Comparison of ENCODE assay signal across 1 cellular context in the genomic region with DNA sequence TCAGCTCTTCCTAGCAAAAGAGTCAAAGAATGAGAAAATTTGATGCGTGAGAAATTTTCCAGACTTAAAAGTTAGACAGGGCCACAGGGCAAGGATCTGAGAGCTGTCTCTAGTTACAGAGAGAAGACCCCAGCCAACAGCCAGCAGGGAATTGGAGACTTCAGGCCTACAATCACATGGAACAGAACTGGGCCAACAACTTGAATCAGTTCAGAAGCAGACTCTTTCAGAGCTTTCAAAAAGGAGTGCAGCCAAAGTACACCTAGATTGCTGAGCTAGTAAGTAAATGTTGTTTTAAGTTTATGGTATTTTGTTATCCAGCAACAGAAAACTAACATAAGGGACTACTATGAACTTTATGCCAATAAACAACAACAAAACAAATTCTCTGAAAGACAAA.
TF ChIP-seq lines count a peak whose summit lies in the region.

No MANE protein-coding gene starts in this region.

TF ChIP-seq in GM23338, 12 proteins besides CTCF, POLR2A, EP300 and RAD21:
- TF ChIP-seq JUNB (IDR thresholded peaks at IDR 0.05; ENCODE audit: unreplicated experiment), result no peak
- no peak for TF ChIP-seq CREB1 (CRISPR knock-in tag; IDR thresholded peaks at IDR 0.05; ENCODE audit: low read depth)
- no peak for TF ChIP-seq NANOG (IDR thresholded peaks at IDR 0.05; ENCODE audit: borderline replicate concordance)
- no peak for TF ChIP-seq ZNF331 (CRISPR knock-in tag; IDR thresholded peaks at IDR 0.05; ENCODE audit: low read depth)
- TF ChIP-seq EZH2phosphoT487 (IDR thresholded peaks at IDR 0.05; ENCODE audit: unreplicated experiment), result no peak
- TF ChIP-seq, protein P1, sequence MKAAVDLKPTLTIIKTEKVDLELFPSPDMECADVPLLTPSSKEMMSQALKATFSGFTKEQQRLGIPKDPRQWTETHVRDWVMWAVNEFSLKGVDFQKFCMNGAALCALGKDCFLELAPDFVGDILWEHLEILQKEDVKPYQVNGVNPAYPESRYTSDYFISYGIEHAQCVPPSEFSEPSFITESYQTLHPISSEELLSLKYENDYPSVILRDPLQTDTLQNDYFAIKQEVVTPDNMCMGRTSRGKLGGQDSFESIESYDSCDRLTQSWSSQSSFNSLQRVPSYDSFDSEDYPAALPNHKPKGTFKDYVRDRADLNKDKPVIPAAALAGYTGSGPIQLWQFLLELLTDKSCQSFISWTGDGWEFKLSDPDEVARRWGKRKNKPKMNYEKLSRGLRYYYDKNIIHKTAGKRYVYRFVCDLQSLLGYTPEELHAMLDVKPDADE (IDR thresholded peaks at IDR 0.05), result no peak
- no peak for TF ChIP-seq POLR2AphosphoS5 (IDR thresholded peaks at IDR 0.05; ENCODE audit: low read depth)
- no peak for TF ChIP-seq EZH2 (IDR thresholded peaks at IDR 0.05; ENCODE audit: low read depth, unreplicated experiment)
- TF ChIP-seq STAT1 (IDR thresholded peaks at IDR 0.05; ENCODE audit: unreplicated experiment), result no peak
- TF ChIP-seq, protein P2, sequence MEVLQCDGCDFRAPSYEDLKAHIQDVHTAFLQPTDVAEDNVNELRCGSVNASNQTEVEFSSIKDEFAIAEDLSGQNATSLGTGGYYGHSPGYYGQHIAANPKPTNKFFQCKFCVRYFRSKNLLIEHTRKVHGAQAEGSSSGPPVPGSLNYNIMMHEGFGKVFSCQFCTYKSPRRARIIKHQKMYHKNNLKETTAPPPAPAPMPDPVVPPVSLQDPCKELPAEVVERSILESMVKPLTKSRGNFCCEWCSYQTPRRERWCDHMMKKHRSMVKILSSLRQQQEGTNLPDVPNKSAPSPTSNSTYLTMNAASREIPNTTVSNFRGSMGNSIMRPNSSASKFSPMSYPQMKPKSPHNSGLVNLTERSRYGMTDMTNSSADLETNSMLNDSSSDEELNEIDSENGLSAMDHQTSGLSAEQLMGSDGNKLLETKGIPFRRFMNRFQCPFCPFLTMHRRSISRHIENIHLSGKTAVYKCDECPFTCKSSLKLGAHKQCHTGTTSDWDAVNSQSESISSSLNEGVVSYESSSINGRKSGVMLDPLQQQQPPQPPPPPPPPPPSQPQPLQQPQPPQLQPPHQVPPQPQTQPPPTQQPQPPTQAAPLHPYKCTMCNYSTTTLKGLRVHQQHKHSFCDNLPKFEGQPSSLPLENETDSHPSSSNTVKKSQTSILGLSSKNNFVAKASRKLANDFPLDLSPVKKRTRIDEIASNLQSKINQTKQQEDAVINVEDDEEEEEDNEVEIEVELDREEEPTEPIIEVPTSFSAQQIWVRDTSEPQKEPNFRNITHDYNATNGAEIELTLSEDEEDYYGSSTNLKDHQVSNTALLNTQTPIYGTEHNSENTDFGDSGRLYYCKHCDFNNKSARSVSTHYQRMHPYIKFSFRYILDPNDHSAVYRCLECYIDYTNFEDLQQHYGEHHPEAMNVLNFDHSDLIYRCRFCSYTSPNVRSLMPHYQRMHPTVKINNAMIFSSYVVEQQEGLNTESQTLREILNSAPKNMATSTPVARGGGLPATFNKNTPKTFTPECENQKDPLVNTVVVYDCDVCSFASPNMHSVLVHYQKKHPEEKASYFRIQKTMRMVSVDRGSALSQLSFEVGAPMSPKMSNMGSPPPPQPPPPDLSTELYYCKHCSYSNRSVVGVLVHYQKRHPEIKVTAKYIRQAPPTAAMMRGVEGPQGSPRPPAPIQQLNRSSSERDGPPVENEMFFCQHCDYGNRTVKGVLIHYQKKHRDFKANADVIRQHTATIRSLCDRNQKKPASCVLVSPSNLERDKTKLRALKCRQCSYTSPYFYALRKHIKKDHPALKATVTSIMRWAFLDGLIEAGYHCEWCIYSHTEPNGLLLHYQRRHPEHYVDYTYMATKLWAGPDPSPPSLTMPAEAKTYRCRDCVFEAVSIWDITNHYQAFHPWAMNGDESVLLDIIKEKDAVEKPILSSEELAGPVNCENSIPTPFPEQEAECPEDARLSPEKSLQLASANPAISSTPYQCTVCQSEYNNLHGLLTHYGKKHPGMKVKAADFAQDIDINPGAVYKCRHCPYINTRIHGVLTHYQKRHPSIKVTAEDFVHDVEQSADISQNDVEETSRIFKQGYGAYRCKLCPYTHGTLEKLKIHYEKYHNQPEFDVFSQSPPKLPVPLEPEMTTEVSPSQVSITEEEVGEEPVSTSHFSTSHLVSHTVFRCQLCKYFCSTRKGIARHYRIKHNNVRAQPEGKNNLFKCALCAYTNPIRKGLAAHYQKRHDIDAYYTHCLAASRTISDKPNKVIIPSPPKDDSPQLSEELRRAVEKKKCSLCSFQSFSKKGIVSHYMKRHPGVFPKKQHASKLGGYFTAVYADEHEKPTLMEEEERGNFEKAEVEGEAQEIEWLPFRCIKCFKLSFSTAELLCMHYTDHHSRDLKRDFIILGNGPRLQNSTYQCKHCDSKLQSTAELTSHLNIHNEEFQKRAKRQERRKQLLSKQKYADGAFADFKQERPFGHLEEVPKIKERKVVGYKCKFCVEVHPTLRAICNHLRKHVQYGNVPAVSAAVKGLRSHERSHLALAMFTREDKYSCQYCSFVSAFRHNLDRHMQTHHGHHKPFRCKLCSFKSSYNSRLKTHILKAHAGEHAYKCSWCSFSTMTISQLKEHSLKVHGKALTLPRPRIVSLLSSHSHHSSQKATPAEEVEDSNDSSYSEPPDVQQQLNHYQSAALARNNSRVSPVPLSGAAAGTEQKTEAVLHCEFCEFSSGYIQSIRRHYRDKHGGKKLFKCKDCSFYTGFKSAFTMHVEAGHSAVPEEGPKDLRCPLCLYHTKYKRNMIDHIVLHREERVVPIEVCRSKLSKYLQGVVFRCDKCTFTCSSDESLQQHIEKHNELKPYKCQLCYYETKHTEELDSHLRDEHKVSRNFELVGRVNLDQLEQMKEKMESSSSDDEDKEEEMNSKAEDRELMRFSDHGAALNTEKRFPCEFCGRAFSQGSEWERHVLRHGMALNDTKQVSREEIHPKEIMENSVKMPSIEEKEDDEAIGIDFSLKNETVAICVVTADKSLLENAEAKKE (CRISPR knock-in tag; IDR thresholded peaks at IDR 0.05), result no peak
- TF ChIP-seq, protein P3, sequence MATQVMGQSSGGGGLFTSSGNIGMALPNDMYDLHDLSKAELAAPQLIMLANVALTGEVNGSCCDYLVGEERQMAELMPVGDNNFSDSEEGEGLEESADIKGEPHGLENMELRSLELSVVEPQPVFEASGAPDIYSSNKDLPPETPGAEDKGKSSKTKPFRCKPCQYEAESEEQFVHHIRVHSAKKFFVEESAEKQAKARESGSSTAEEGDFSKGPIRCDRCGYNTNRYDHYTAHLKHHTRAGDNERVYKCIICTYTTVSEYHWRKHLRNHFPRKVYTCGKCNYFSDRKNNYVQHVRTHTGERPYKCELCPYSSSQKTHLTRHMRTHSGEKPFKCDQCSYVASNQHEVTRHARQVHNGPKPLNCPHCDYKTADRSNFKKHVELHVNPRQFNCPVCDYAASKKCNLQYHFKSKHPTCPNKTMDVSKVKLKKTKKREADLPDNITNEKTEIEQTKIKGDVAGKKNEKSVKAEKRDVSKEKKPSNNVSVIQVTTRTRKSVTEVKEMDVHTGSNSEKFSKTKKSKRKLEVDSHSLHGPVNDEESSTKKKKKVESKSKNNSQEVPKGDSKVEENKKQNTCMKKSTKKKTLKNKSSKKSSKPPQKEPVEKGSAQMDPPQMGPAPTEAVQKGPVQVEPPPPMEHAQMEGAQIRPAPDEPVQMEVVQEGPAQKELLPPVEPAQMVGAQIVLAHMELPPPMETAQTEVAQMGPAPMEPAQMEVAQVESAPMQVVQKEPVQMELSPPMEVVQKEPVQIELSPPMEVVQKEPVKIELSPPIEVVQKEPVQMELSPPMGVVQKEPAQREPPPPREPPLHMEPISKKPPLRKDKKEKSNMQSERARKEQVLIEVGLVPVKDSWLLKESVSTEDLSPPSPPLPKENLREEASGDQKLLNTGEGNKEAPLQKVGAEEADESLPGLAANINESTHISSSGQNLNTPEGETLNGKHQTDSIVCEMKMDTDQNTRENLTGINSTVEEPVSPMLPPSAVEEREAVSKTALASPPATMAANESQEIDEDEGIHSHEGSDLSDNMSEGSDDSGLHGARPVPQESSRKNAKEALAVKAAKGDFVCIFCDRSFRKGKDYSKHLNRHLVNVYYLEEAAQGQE (IDR thresholded peaks at IDR 0.05; ENCODE audit: unreplicated experiment), result no peak
